ENCODE assay signal across 32 cellular contexts in genomic region chr13:35744144-35744543, GRCh38.
"Had no signal": no experiment of that assay in that cellular context is flagged by ENCODE, and none has a peak within 500 bp of the region (broad histone marks: within the 10 kb centered on the region; RNA-seq: fewer than 3 reads in every experiment).

No MANE protein-coding gene starts in this region.

- FAIRE-seq: astrocyte, bronchial epithelial cell had no signal

- H3K9me3 ChIP-seq: adrenal gland, body of pancreas had no signal

- H3K4me3 ChIP-seq: adrenal gland, ascending aorta, body of pancreas, breast epithelium, cardiac muscle cell had no signal

- DNase-seq: activated effector memory CD4-positive, alpha-beta T cell treated with anti-CD3 and anti-CD28 coated beads, Interleukin-2, amount 50 U/mL, for 16 hours; activated effector memory CD4-positive, alpha-beta T cell treated with Interleukin-2 at 50 U/mL for 16 hours; activated gamma-delta T cell; activated gamma-delta T cell treated with Interleukin-2 at 50 U/mL for 16 hours; activated naive CD4-positive, alpha-beta T cell; activated naive CD4-positive, alpha-beta T cell treated with anti-CD3 and anti-CD28 coated beads for 36 hours; activated naive CD4-positive, alpha-beta T cell treated with anti-CD3 and anti-CD28 coated beads, Interleukin-2, amount 10 ng/mL, durations not matched to agents 7 days and 5 days; activated naive CD4-positive, alpha-beta T cell treated with anti-CD3 and anti-CD28 coated beads, Interleukin-2, amount 50 U/mL, for 16 hours; activated naive CD4-positive, alpha-beta T cell treated with Interleukin-2 at 50 U/mL for 16 hours; activated naive CD8-positive, alpha-beta T cell treated with anti-CD3 and anti-CD28 coated beads for 36 hours; activated naive CD8-positive, alpha-beta T cell treated with anti-CD3 and anti-CD28 coated beads, Interleukin-2, amount 10 ng/mL, durations not matched to agents 7 days and 5 days; activated naive CD8-positive, alpha-beta T cell treated with anti-CD3 and anti-CD28 coated beads, Interleukin-2, amount 50 U/mL, for 24 hours; activated T-cell treated with anti-CD3 and anti-CD28 coated beads, Interleukin-2, amount 50 U/mL, for 1 hour; activated T-cell treated with anti-CD3 and anti-CD28 coated beads, Interleukin-2, amount 50 U/mL, for 24 hours; activated T-cell treated with anti-CD3 and anti-CD28 coated beads, Interleukin-2, amount 50 U/mL, for 4 hours; activated T-cell treated with anti-CD3 and anti-CD28 coated beads, Interleukin-2, amount 50 U/mL, for 48 hours; activated T-cell treated with anti-CD3 and anti-CD28 coated beads, Interleukin-2, amount 50 U/mL, for 72 hours; adrenal gland; amniotic stem cell; aorta; body of pancreas; caudate nucleus; central memory CD4-positive, alpha-beta T cell; cerebellar nuclear complex had no signal

- ATAC-seq: activated naive CD4-positive, alpha-beta T cell treated with anti-CD3 and anti-CD28 coated beads, Interleukin-2, amount 50 U/mL, for 72 hours; activated naive CD8-positive, alpha-beta T cell treated with anti-CD3 and anti-CD28 coated beads, Interleukin-2, amount 50 U/mL, for 24 hours; activated T-cell treated with anti-CD3 and anti-CD28 coated beads, Interleukin-2, amount 50 U/mL, for 4 hours; activated T-cell treated with anti-CD3 and anti-CD28 coated beads, Interleukin-2, amount 50 U/mL, for 72 hours; activated T-helper 17 cell treated with anti-CD3 and anti-CD28 coated beads, Interleukin-2, amount 50 U/mL, for 72 hours; body of pancreas had no signal

- H3K27ac ChIP-seq: adrenal gland, ascending aorta, body of pancreas, brain microvascular endothelial cell, breast epithelium, cardiac muscle cell had no signal

- H3K36me3 ChIP-seq: adrenal gland, ascending aorta, brain microvascular endothelial cell, breast epithelium, cardiac muscle cell had no signal

- H3K4me1 ChIP-seq: adrenal gland, ascending aorta, body of pancreas, breast epithelium had no signal

- H3K27me3 ChIP-seq: adrenal gland, ascending aorta, body of pancreas, brain microvascular endothelial cell, breast epithelium, cardiac muscle cell had no signal
